Comparison of ENCODE assay signal across 16 cellular contexts in the genomic region with DNA sequence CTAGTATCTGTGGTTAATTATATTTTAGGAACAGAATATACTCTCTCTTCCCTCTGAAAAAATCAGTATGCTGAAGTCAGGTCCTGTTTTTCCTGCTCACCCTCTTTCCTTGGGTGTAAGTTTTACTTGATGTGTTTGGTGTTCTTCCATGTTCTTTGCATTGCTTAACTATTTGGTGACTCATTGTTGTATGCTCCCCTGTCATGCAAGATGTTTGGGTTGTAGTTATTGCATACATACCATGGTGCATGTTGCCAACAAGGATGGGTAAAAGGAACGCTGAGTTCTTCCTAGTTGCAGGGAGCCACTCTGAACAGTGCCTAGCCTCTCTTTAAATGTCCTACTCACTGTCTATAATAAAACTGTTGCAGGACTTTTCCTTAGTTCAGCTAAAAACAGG.
A peak's percentile ranks its signal among the peaks of the same experiment; 100 is the strongest.
DNase-seq lines count a peak whose midpoint lies in the region; ATAC-seq and TF ChIP-seq lines count a peak whose summit lies in the region.
"Had no signal": no experiment of that assay in that cellular context is flagged by ENCODE, and none has a peak within 500 bp of the region (broad histone marks: within the 10 kb centered on the region; RNA-seq: fewer than 3 reads in every experiment).

No MANE protein-coding gene starts in this region.

- H3K27ac ChIP-seq in naive thymus-derived CD4-positive, alpha-beta T cell (ENCODE audit: low read depth, low read length), result no peak overlapping the region
- H3K27ac ChIP-seq in stomach (no peak overlapping the region), coronary artery (no peak overlapping the region)
- H3K27ac ChIP-seq: psoas muscle had no signal

- CTCF ChIA-PET in naive thymus-derived CD4-positive, alpha-beta T cell (lab: Charles Lee), result no interaction called here

- TF ChIP-seq EP300 in stomach (IDR thresholded peaks at IDR 0.05), result no peak

- peaks cover 0 to 7% (median 2%) of the 10 kb centered on the region in 11 donors for H3K9me3 Mint-ChIP-seq in naive thymus-derived CD4-positive, alpha-beta T cell

- H3K4me3 ChIP-seq in astrocyte of the spinal cord (ENCODE audit: low read depth, low read length) (no peak overlapping the region), stomach (no peak overlapping the region), coronary artery (no peak overlapping the region)
- no peak overlapping the region for H3K4me3 ChIP-seq in naive thymus-derived CD4-positive, alpha-beta T cell (ENCODE audit: low read length)
- H3K4me3 ChIP-seq: K562, psoas muscle had no signal

- no peaks in the 10 kb centered on the region for H3K36me3 Mint-ChIP-seq in naive thymus-derived CD4-positive, alpha-beta T cell
- H3K36me3 Mint-ChIP-seq: CD4-positive, CD25-positive, alpha-beta regulatory T cell had no signal

- H3K36me3 ChIP-seq in naive thymus-derived CD4-positive, alpha-beta T cell (ENCODE audit: control insufficient read depth in 2 of 3, insufficient read depth in 3 of 3, low read length in 3 of 3), result no peaks in the 10 kb centered on the region
- H3K36me3 ChIP-seq in stomach, result no peaks in the 10 kb centered on the region

- H3K4me3 Mint-ChIP-seq in naive thymus-derived CD4-positive, alpha-beta T cell, result no peak overlapping the region
- H3K4me3 Mint-ChIP-seq: activated T-cell treated with anti-CD3 and anti-CD28 coated beads, Interleukin-2, amount 50 U/mL, for 4 hours; CD4-positive, CD25-positive, alpha-beta regulatory T cell; stimulated activated naive CD8-positive, alpha-beta T cell treated with anti-CD3 and anti-CD28 coated beads, Interleukin-15, Interleukin-2, amounts not matched to agents 100 ng/mL and 50 ng/mL, for 24 hours had no signal

- H3K9me3 ChIP-seq in naive thymus-derived CD4-positive, alpha-beta T cell (ENCODE audit: control insufficient read depth in 2 of 3, low read length in 3 of 3), result no peaks in the 10 kb centered on the region
- no peaks in the 10 kb centered on the region for H3K9me3 ChIP-seq in stomach
- H3K9me3 ChIP-seq: psoas muscle had no signal

- no peak for ATAC-seq in naive thymus-derived CD4-positive, alpha-beta T cell
- ATAC-seq: activated T-cell treated with anti-CD3 and anti-CD28 coated beads, Interleukin-2, amount 50 U/mL, for 4 hours; K562 had no signal

- 66 to 83% (median 76%) methylated on average over 1 of the region's 1 CpG for WGBS in stomach, 5 donors

- TF ChIP-seq POLR2A in stomach (IDR thresholded peaks at IDR 0.05), result no peak

- in situ Hi-C loops in astrocyte of the spinal cord (cut with HindIII; ENCODE audit: low sequenced_read_pairs), result no loop called here

- POLR2A ChIA-PET in naive thymus-derived CD4-positive, alpha-beta T cell (lab: Charles Lee), result no interaction called here

- intact Hi-C loops in naive thymus-derived CD4-positive, alpha-beta T cell (cut with micrococcal nuclease), result no loop called here
- intact Hi-C loops in stomach (cut with DNase I; ENCODE audit: low total_unique reads), result no loop called here

- DNase-seq in AG09319 (ENCODE audit: extremely low read depth, low read depth), result peak; percentile 29
- peak; percentile 42 for DNase-seq in M059J (ENCODE audit: low read depth)
- DNase-seq in astrocyte of the spinal cord (ENCODE audit: low read depth, low spot score), result peak; percentile 66
- peak; percentile 22 for DNase-seq in hepatic stellate cell (ENCODE audit: low spot score)
- no peak for DNase-seq in stimulated activated naive CD4-positive, alpha-beta T cell (lab: John Stamatoyannopoulos, UW)
- DNase-seq in naive thymus-derived CD4-positive, alpha-beta T cell, result no peak
- DNase-seq in stomach, result no peak
- DNase-seq in coronary artery (ENCODE audit: low spot score), result no peak
- DNase-seq: activated CD4-positive, alpha-beta T cell treated with anti-CD3 and anti-CD28 coated beads for 1 hour; activated T-cell treated with anti-CD3 and anti-CD28 coated beads, Interleukin-2, amount 50 U/mL, for 4 hours; CD4-positive, CD25-positive, alpha-beta regulatory T cell; NCI-H2081; psoas muscle; stimulated activated CD4-positive, alpha-beta T cell treated with anti-CD3 and anti-CD28 coated beads, Interleukin-4, amount 100 ng/mL, for 4 hours had no signal

- no peaks in the 10 kb centered on the region for H3K27me3 ChIP-seq in naive thymus-derived CD4-positive, alpha-beta T cell (ENCODE audit: control insufficient read depth in 2 of 2, insufficient read depth in 2 of 2, low read length in 2 of 2)
- H3K27me3 ChIP-seq in stomach, result no peaks in the 10 kb centered on the region

- TF ChIP-seq CTCF in AG09319 (IDR thresholded peaks at IDR 0.05; ENCODE audit: low read depth, low read length) (no peak), astrocyte of the spinal cord (IDR thresholded peaks at IDR 0.05; ENCODE audit: low read depth, low read length) (no peak), stomach (IDR thresholded peaks at IDR 0.05) (no peak), coronary artery (IDR thresholded peaks at IDR 0.05) (no peak)

- H3K27ac Mint-ChIP-seq in naive thymus-derived CD4-positive, alpha-beta T cell, result no peak overlapping the region
- H3K27ac Mint-ChIP-seq: CD4-positive, CD25-positive, alpha-beta regulatory T cell; stimulated activated naive CD8-positive, alpha-beta T cell treated with anti-CD3 and anti-CD28 coated beads, Interleukin-15, Interleukin-2, amounts not matched to agents 100 ng/mL and 50 ng/mL, for 24 hours had no signal

- no peaks in the 10 kb centered on the region for H3K4me1 ChIP-seq in naive thymus-derived CD4-positive, alpha-beta T cell (ENCODE audit: control insufficient read depth in 2 of 2, insufficient read depth in 2 of 2, low read length in 2 of 2)
- peaks cover 6 to 19% (median 10%) of the 10 kb centered on the region in 4 donors for H3K4me1 ChIP-seq in stomach

- H3K4me1 Mint-ChIP-seq in naive thymus-derived CD4-positive, alpha-beta T cell, result peaks cover 0 to 2% (median 0%) of the 10 kb centered on the region in 7 donors
- H3K4me1 Mint-ChIP-seq: CD4-positive, CD25-positive, alpha-beta regulatory T cell had no signal

- H3K27me3 Mint-ChIP-seq in naive thymus-derived CD4-positive, alpha-beta T cell, result no peaks in the 10 kb centered on the region
- H3K27me3 Mint-ChIP-seq: CD4-positive, CD25-positive, alpha-beta regulatory T cell; stimulated activated naive CD8-positive, alpha-beta T cell treated with anti-CD3 and anti-CD28 coated beads, Interleukin-15, Interleukin-2, amounts not matched to agents 100 ng/mL and 50 ng/mL, for 24 hours had no signal

Comparison
In these comparisons a context has a peak if more than half of its experiments do, and no peak if none do; other contexts are left out.
1. DNase-seq: peak in AG09319 (single experiment), M059J (single experiment), astrocyte of the spinal cord (single experiment) and hepatic stellate cell (single experiment); none in stimulated activated naive CD4-positive, alpha-beta T cell (0 of 6), naive thymus-derived CD4-positive, alpha-beta T cell (0 of 9), stomach (single experiment) and coronary artery (single experiment).